Comparison of ENCODE assay signal across 8 cellular contexts in genomic region chr11:67482736-67483497, GRCh38.
DNase-seq lines count a peak whose midpoint lies in the region; ATAC-seq lines count a peak whose summit lies in the region.

AIP (plus strand) TSS chr11:67483026; CDS start chr11:67483159, 133 bp downstream.

- DNase-seq in AG20443 (ENCODE audit: low spot score), result peak; percentile 98
- DNase-seq in NCI-H446 treated with DMSO at 0.1 percent for 48 hours (lab: John Stamatoyannopoulos, UW), result peak; percentile 97
- DNase-seq in cerebellar cortex (ENCODE audit: low spot score), result peak; percentile 98
- DNase-seq in islet precursor cell, result peak; percentile 99
- DNase-seq in stimulated activated CD4-positive, alpha-beta T cell treated with anti-CD3 and anti-CD28 coated beads, Interleukin-12 subunit alpha, Interleukin-12 subunit beta, amount 100 ng/mL, for 48 hours (ENCODE audit: low read depth in 2 of 3, low spot score in 1 of 3), result peak; percentile 96 to 98 (median 97)

- peak; percentile 66 for ATAC-seq in GM19035 (IDR thresholded peaks at IDR 0.05; ENCODE audit: unreplicated experiment)
- peak; percentile 73 for ATAC-seq in HG03354 (IDR thresholded peaks at IDR 0.05; ENCODE audit: poor library complexity, severe bottlenecking, unreplicated experiment)
- peak; percentile 76 to 78 for ATAC-seq in activated CD4-positive, CD25-positive, alpha-beta regulatory T cell treated with anti-CD3 and anti-CD28 coated beads, Interleukin-2, amount 50 U/mL, for 24 hours

Comparison
In these comparisons a context has a peak if more than half of its experiments do, and no peak if none do; other contexts are left out.
1. Peak in every context shown above with its lines: DNase-seq and ATAC-seq.